In genomic region chr1:6350416-6351088, GRCh38 we compare ENCODE assay signal across 12 cellular contexts. TPM values are rescaled to one million over a fixed set of nuclear protein-coding genes. Genes with fewer than 3 reads are reported as not detected.
DNase-seq lines count a peak whose midpoint lies in the region; ATAC-seq and TF ChIP-seq lines count a peak whose summit lies in the region.
"Had no signal": no experiment of that assay in that cellular context is flagged by ENCODE, and none has a peak within 500 bp of the region (broad histone marks: within the 10 kb centered on the region; RNA-seq: fewer than 3 reads in every experiment).

No MANE protein-coding gene starts in this region.

- no peak for TF ChIP-seq EP300 in stomach (IDR thresholded peaks at IDR 0.05)

- H3K27me3 Mint-ChIP-seq in endodermal cell (ENCODE audit: insufficient read depth) = no peaks in the 10 kb centered on the region

- H3K27me3 ChIP-seq in breast epithelium (no peaks in the 10 kb centered on the region), stomach (no peaks in the 10 kb centered on the region), endodermal cell (ENCODE audit: control insufficient read depth, insufficient read depth, low read length, poor library complexity, severe bottlenecking) (no peaks in the 10 kb centered on the region)

- H3K4me1 ChIP-seq in breast epithelium = peaks cover 4 to 33% of the 10 kb centered on the region in 2 donors
- H3K4me1 ChIP-seq in stomach = peaks cover 31 to 69% (median 57%) of the 10 kb centered on the region in 4 donors
- no peaks in the 10 kb centered on the region for H3K4me1 ChIP-seq in endodermal cell (ENCODE audit: control insufficient read depth, insufficient read depth, low read length)

- TF ChIP-seq CTCF in breast epithelium (IDR thresholded peaks at IDR 0.05) (no peak), stomach (IDR thresholded peaks at IDR 0.05) (no peak), endodermal cell (conservative IDR thresholded peaks at IDR 0.05) (no peak)

- TF ChIP-seq POLR2A in breast epithelium (IDR thresholded peaks at IDR 0.05) = no peak
- TF ChIP-seq POLR2A in stomach (IDR thresholded peaks at IDR 0.05) = no peak

- H3K4me3 ChIP-seq in breast epithelium (no peak overlapping the region), stomach (no peak overlapping the region), endodermal cell (ENCODE audit: low read length) (no peak overlapping the region)

- H3K27ac ChIP-seq in breast epithelium (peak overlapping the region; percentile 56 to 65), stomach (peak overlapping the region in 2 of 5 donors; percentile 8 to 26), endodermal cell (ENCODE audit: low read depth, low read length) (no peak overlapping the region)

- peak; percentile 39 to 64 for DNase-seq in NCI-H446 (lab: John Stamatoyannopoulos, UW)
- DNase-seq in NCI-H446 treated with DMSO at 0.1 percent for 48 hours (lab: John Stamatoyannopoulos, UW) = no peak
- DNase-seq in breast epithelium (ENCODE audit: low spot score in 2 of 2) = peak; percentile 86 to 91
- peak; percentile 25 for DNase-seq in islet precursor cell
- DNase-seq in stomach = peak; percentile 93
- no peak for DNase-seq in AG20443 (ENCODE audit: low spot score)
- no peak for DNase-seq in endodermal cell
- DNase-seq: glutamatergic neuron; NCI-H1048; stimulated activated CD4-positive, alpha-beta T cell treated with anti-CD3 and anti-CD28 coated beads, Interleukin-2, amount 100 ng/mL, for 48 hours had no signal

- no peaks in the 10 kb centered on the region for H3K9me3 ChIP-seq in breast epithelium
- H3K9me3 ChIP-seq in stomach = no peaks in the 10 kb centered on the region
- H3K9me3 ChIP-seq in endodermal cell (ENCODE audit: control insufficient read depth, low read length) = no peaks in the 10 kb centered on the region

- H3K36me3 Mint-ChIP-seq in endodermal cell (ENCODE audit: low read depth) = peaks cover 2% of the 10 kb centered on the region

- H3K27ac Mint-ChIP-seq in endodermal cell = no peak overlapping the region

- ATAC-seq in GM18861 (IDR thresholded peaks at IDR 0.05; ENCODE audit: unreplicated experiment) = no peak

- intact Hi-C loops in breast epithelium (cut with DNase I; ENCODE audit: low total_unique reads) = no loop called here
- intact Hi-C loops in stomach (cut with DNase I; ENCODE audit: low total_unique reads) = no loop called here

- no peaks in the 10 kb centered on the region for H3K9me3 Mint-ChIP-seq in endodermal cell
- H3K9me3 Mint-ChIP-seq: nephron had no signal

- no peaks in the 10 kb centered on the region for H3K4me1 Mint-ChIP-seq in endodermal cell

- 51 to 74% (median 60%) methylated on average over 11 to 15 of the region's 15 CpGs for WGBS in stomach, 5 donors
- 91 to 95% methylated on average over 9 to 15 of the region's 15 CpGs for WGBS in endodermal cell (ENCODE audit: insufficient coverage in 1 of 2, insufficient read length in 1 of 2), 2 experiments

- H3K4me3 Mint-ChIP-seq in endodermal cell = no peak overlapping the region
- H3K4me3 Mint-ChIP-seq: nephron had no signal

- H3K36me3 ChIP-seq in breast epithelium (no peaks in the 10 kb centered on the region), stomach (peaks cover 0 to 5% (median 0%) of the 10 kb centered on the region in 4 donors), endodermal cell (ENCODE audit: control insufficient read depth, insufficient read depth, low read length) (no peaks in the 10 kb centered on the region)

- H3K9ac ChIP-seq in endodermal cell (ENCODE audit: extremely low read depth, low read length, poor library complexity, severe bottlenecking) = no peak overlapping the region

RNA-seq across cellular contexts. Expression of gene ACOT7, which starts 43.0 kb away (rescaled TPM):
- total RNA-seq in breast epithelium (10 to 100 TPM in 2 of 3 donors, 1 to 10 TPM in 1; 9.4 to 12.8 (median 11.5) TPM), stomach (10 to 100 TPM in 3 of 5 donors, 1 to 10 TPM in 1, not detected in 1; 9.4 to 69.8 (median 22.6) TPM), endodermal cell (10 to 100 TPM; 51.3 to 70.7 TPM)
- polyA plus RNA-seq in stomach = 10 to 100 TPM; 17.7 to 26.3 (median 19.4) TPM
- polyA plus RNA-seq in endodermal cell (2013, experiment 1 of 2) = 87.9 TPM
- 87.7 TPM for polyA plus RNA-seq in endodermal cell (2013, experiment 2 of 2)

Comparison
In these comparisons a context has a peak if more than half of its experiments do, and no peak if none do; other contexts are left out.
1. DNase-seq: peak in NCI-H446 (2 of 2), breast epithelium (2 of 2), islet precursor cell (single experiment) and stomach (single experiment); none in NCI-H446 treated with DMSO at 0.1 percent for 48 hours (single experiment), AG20443 (single experiment) and endodermal cell (single experiment).